Comparison of ENCODE assay signal across 8 cellular contexts in the genomic region with DNA sequence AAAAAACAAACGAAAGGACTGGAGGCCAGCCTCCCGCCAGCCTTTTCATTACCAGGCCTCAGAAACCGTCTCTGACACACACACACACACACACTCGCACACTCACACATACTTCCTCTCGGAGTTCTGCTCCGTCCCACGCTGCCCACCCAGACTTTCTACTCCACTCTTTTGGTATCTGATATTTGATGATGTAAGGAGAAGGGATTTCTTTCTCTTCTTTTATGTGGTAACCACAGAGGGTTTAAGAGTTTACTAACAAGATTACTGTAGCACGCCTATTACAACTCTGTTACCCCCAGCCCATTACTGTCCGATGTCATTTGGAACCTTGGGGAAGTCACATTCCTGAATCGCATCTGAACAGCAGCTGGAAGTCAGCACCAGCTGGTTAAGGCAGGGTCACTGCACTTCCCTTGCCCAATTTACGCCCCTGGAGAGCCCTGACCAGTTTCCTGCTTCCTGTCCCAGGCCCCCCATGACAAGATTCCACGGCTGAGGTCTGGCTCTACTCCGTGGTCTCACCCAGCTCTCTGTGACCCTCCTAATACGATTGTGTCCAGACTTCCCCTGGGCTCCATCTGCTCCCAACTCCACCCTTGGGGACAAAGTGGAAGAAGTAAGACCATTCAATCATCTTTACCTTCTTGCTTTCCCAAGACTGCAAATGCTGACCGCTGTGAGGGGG. TPM values are rescaled to one million over a fixed set of nuclear protein-coding genes. Genes with fewer than 3 reads are reported as not detected.
DNase-seq lines count a peak whose midpoint lies in the region; TF ChIP-seq lines count a peak whose summit lies in the region.

No MANE protein-coding gene starts in this region.

- H3K27me3 ChIP-seq in BLaER1 (peaks cover 27% of the 10 kb centered on the region), PC-9 (ENCODE audit: insufficient read depth, low read depth) (no peaks in the 10 kb centered on the region), duodenal mucosa (ENCODE audit: control insufficient read depth in 1 of 2, insufficient read depth in 2 of 2, low read length in 2 of 2) (peaks cover 28 to 34% of the 10 kb centered on the region in 2 donors), uterus (peaks cover 0 to 3% of the 10 kb centered on the region in 2 donors)

- peaks cover 19% of the 10 kb centered on the region for H3K79me2 ChIP-seq in PC-9 (ENCODE audit: low read depth)

- peak overlapping the region; percentile 95 for H3K4me3 Mint-ChIP-seq in mesothelial cell of epicardium

- TF ChIP-seq POLR2A in uterus (IDR thresholded peaks at IDR 0.05): no peak

- DNase-seq in PC-9 (no peak), mesothelial cell of epicardium (ENCODE audit: low spot score in 2 of 2, unreplicated experiment in 2 of 2) (no peak), uterus (peak; percentile 62 to 73), GDM1 (lab: John Stamatoyannopoulos, UW) (no peak), RKO (ENCODE audit: low spot score) (no peak), ureter (ENCODE audit: low spot score) (no peak)

- peak overlapping the region; percentile 96 for H3K27ac Mint-ChIP-seq in mesothelial cell of epicardium

- peak overlapping the region; percentile 94 for H3K4me2 ChIP-seq in BLaER1
- H3K4me2 ChIP-seq in PC-9: peak overlapping the region; percentile 99

- TF ChIP-seq CTCF in PC-9 (conservative IDR thresholded peaks at IDR 0.05) (no peak), mesothelial cell of epicardium (IDR thresholded peaks at IDR 0.05; ENCODE audit: unreplicated experiment) (no peak), uterus (IDR thresholded peaks at IDR 0.05) (no peak)

- H3K4me1 Mint-ChIP-seq in mesothelial cell of epicardium: peaks cover 46% of the 10 kb centered on the region

- H3K4me1 ChIP-seq in BLaER1: peaks cover 40% of the 10 kb centered on the region
- H3K4me1 ChIP-seq in PC-9 (replicated peaks; ENCODE audit: insufficient read depth): peaks cover 43% of the 10 kb centered on the region
- peaks cover 3 to 8% of the 10 kb centered on the region in 2 donors for H3K4me1 ChIP-seq in duodenal mucosa (ENCODE audit: control insufficient read depth in 1 of 2, insufficient read depth in 2 of 2, low read length in 2 of 2)
- peaks cover 0 to 4% of the 10 kb centered on the region in 2 donors for H3K4me1 ChIP-seq in uterus

- H3K4me3 ChIP-seq in BLaER1: peak overlapping the region; percentile 76
- H3K4me3 ChIP-seq in PC-9: peak overlapping the region; percentile 88
- peak overlapping the region; percentile 62 to 70 for H3K4me3 ChIP-seq in duodenal mucosa (ENCODE audit: low read depth in 1 of 2, low read length in 2 of 2)
- peak overlapping the region; percentile 79 to 87 for H3K4me3 ChIP-seq in uterus

- POLR2A ChIA-PET in PC-9 (lab: Charles Lee; ENCODE audit: unreplicated experiment): no interaction called here

- intact Hi-C loops in PC-9 (cut with micrococcal nuclease; ENCODE audit: unreplicated experiment) (no loop called here), uterus (cut with DNase I; ENCODE audit: low total_unique reads) (no loop called here)

- H2AFZ ChIP-seq in PC-9: peak overlapping the region; percentile 96

- H3K27me3 Mint-ChIP-seq in mesothelial cell of epicardium (ENCODE audit: low read depth): no peaks in the 10 kb centered on the region

- H3K36me3 ChIP-seq in BLaER1 (no peaks in the 10 kb centered on the region), PC-9 (ENCODE audit: low read depth) (no peaks in the 10 kb centered on the region), duodenal mucosa (ENCODE audit: control insufficient read depth in 1 of 2, insufficient read depth in 2 of 2, low read length in 2 of 2) (no peaks in the 10 kb centered on the region), uterus (no peaks in the 10 kb centered on the region)

- H3K9me3 ChIP-seq in BLaER1: no peaks in the 10 kb centered on the region
- no peaks in the 10 kb centered on the region for H3K9me3 ChIP-seq in PC-9 (ENCODE audit: insufficient read depth, low read depth)
- H3K9me3 ChIP-seq in duodenal mucosa (ENCODE audit: control insufficient read depth in 1 of 2, low read length in 2 of 2): no peaks in the 10 kb centered on the region
- no peaks in the 10 kb centered on the region for H3K9me3 ChIP-seq in uterus

- H3F3A ChIP-seq in PC-9 (ENCODE audit: insufficient read depth, low read depth): peaks cover 41% of the 10 kb centered on the region

- H3K36me3 Mint-ChIP-seq in mesothelial cell of epicardium: no peaks in the 10 kb centered on the region

- no peaks in the 10 kb centered on the region for H3K9me3 Mint-ChIP-seq in mesothelial cell of epicardium

- H4K20me1 ChIP-seq in BLaER1: peaks cover 7% of the 10 kb centered on the region; the same call in 1 of the 2 replicates
- no peaks in the 10 kb centered on the region for H4K20me1 ChIP-seq in PC-9 (ENCODE audit: insufficient read depth)

- CTCF ChIA-PET in PC-9 (lab: Charles Lee): interaction anchor here (1.0 kb wide), 1 partner anchor 11 kb away, joined by 12 read pairs; no protein-coding TSS in a partner anchor

- no TSS peak for BruUV-seq in PC-9 (replicated peaks; lab: Mats Ljungman, UMichigan)

- no peaks in the 10 kb centered on the region for H3K9me2 ChIP-seq in PC-9 (ENCODE audit: insufficient read depth)

- H3K9ac ChIP-seq in BLaER1 (peak overlapping the region; percentile 66; the same call in 1 of the 2 replicates), duodenal mucosa (ENCODE audit: low read depth in 1 of 2, low read length in 2 of 2) (peak overlapping the region in 1 of 2 donors; percentile 12)

- H3K27ac ChIP-seq in BLaER1 (no peak overlapping the region), PC-9 (no peak overlapping the region), duodenal mucosa (ENCODE audit: low read depth, low read length) (peak overlapping the region; percentile 63), uterus (peak overlapping the region; percentile 92 to 95)

RNA-seq across cellular contexts. Expression of a gene that starts 1.1 kb away (rescaled TPM):
- 3.7 and 4.2 TPM in 2 replicates for total RNA-seq in PC-9 (2021)
- total RNA-seq in mesothelial cell of epicardium: 31.9 to 38.0 TPM (median 32.3 TPM) in 3 replicates
- total RNA-seq in uterus: 10 to 100 TPM in 3 of 4 donors, 1 to 10 TPM in 1; 9.1 to 84.8 (median 35.5) TPM
- 14.9 TPM for total RNA-seq in ureter

RNA-seq across cellular contexts. Expression of a gene that starts 33.2 kb away (rescaled TPM):
- total RNA-seq in PC-9 (2021): 35.3 and 41.7 TPM in 2 replicates
- total RNA-seq in mesothelial cell of epicardium: 24.9 to 28.8 TPM (median 26.6 TPM) in 3 replicates
- 10 to 100 TPM; 13.2 to 24.3 (median 22.4) TPM for total RNA-seq in uterus
- total RNA-seq in ureter: 28.9 TPM

RNA-seq across cellular contexts. Expression of a gene that starts 57.0 kb away (rescaled TPM):
- 180 and 199 TPM in 2 replicates for total RNA-seq in PC-9 (2021)
- total RNA-seq in mesothelial cell of epicardium: 115 to 129 TPM (median 120 TPM) in 3 replicates
- total RNA-seq in uterus: 100 to 1,000 TPM in 3 of 4 donors, 10 to 100 TPM in 1; 29.5 to 349 (median 157) TPM
- 180 TPM for total RNA-seq in ureter

Comparison
In these comparisons a context has a peak if more than half of its experiments do, and no peak if none do; other contexts are left out.
1. H3K27ac ChIP-seq: peak in duodenal mucosa (single experiment) and uterus (2 of 2); none in BLaER1 (single experiment) and PC-9 (single experiment).
2. DNase-seq: peak in uterus (2 of 2); none in PC-9 (0 of 2), mesothelial cell of epicardium (0 of 2), GDM1 (single experiment), RKO (single experiment) and ureter (single experiment).
3. Peak in every context shown above with its lines, with median percentiles within 50 percentile points of each other: H3K4me3 ChIP-seq.